ENCODE assay signal across 1 cellular context in genomic region chr6:136644597-136644952, GRCh38.
TF ChIP-seq lines count a peak whose summit lies in the region.

No MANE protein-coding gene starts in this region.

TF ChIP-seq in A549, 52 proteins besides CTCF, POLR2A, EP300 and RAD21 (continued from another document):
- TF ChIP-seq PBX3 (IDR thresholded peaks at IDR 0.05) (no peak), PHF8 (IDR thresholded peaks at IDR 0.05; ENCODE audit: borderline replicate concordance, low read depth) (no peak), CEBPB (IDR thresholded peaks at IDR 0.05) (no peak), EHMT2 (IDR thresholded peaks at IDR 0.05; ENCODE audit: low read depth) (no peak), HMGXB4 (CRISPR knock-in tag; IDR thresholded peaks at IDR 0.05; ENCODE audit: borderline replicate concordance) (no peak), ELK1 (IDR thresholded peaks at IDR 0.05; ENCODE audit: low read depth, low read length) (no peak), BHLHE40 (IDR thresholded peaks at IDR 0.05; ENCODE audit: low read depth, low read length) (no peak), BCL3 (IDR thresholded peaks at IDR 0.05) (no peak), FOSB (CRISPR knock-in tag; IDR thresholded peaks at IDR 0.05) (no peak), ESRRA (IDR thresholded peaks at IDR 0.05; ENCODE audit: borderline replicate concordance, low read length) (no peak), ZFP36 (IDR thresholded peaks at IDR 0.05; ENCODE audit: borderline replicate concordance, partially characterized antibody) (no peak), EHF (CRISPR knock-in tag; IDR thresholded peaks at IDR 0.05) (no peak), TP53 (CRISPR knock-in tag; IDR thresholded peaks at IDR 0.05) (no peak)
